8 cellular contexts compared by ENCODE assay signal in the genomic region with DNA sequence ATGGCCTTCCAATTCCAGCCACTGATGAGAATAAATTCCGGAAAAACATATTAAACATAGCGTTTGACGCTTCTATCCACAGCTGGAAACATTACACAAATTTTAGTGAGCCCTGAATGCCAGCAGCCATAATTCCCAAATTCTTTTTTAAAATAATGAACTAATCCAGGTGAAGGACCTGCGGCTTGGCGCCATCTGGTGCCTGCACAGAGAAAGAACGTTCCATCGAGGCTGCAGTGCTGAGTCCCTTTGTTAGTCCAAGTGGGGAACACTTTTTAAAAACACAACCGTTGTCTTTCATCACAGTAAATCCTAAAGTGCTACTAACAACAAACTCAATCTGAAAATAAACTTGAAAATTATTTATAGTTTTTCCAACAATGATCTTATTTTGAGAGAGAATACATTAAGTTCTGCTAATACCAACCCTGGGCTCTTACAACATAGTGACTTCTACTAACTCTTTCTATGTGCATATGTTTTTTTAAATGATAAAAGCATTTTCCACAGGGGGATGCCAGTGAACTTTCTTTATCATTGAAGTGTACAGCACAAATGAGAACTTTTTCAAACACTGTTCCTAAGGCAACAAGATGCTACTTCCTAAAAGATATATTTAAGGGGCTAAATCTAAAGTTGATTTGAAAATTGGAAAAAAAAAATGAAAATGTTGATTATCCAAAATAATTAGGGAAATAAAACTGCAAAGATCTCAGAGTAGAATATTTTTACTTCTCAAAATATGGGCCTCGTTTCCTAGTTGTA.
DNase-seq lines count a peak whose midpoint lies in the region; ATAC-seq lines count a peak whose summit lies in the region.

No MANE protein-coding gene starts in this region.

- CTCF ChIA-PET in activated naive CD4-positive, alpha-beta T cell treated with anti-CD3 and anti-CD28 coated beads, Interleukin-2, amount 10 ng/mL, durations not matched to agents 7 days and 5 days (lab: Charles Lee): interaction anchor here (1.1 to 1.3 kb wide), 3 partner anchors 67 to 659 kb away, joined by 3 read pairs; no protein-coding TSS in a partner anchor

- H3K36me3 ChIP-seq in iPS DF 6.9 (ENCODE audit: control insufficient read depth, insufficient read depth, low read length): no peaks in the 10 kb centered on the region

- WGBS in iPS DF 6.9 (ENCODE audit: insufficient coverage, insufficient read length): no CpG with 5 or more reads among the region's 9 CpGs

- no peak overlapping the region for H3K27ac Mint-ChIP-seq in activated naive CD4-positive, alpha-beta T cell treated with anti-CD3 and anti-CD28 coated beads, Interleukin-2, amount 10 ng/mL, durations not matched to agents 7 days and 5 days

- H3K4me3 ChIP-seq in iPS DF 6.9 (ENCODE audit: low read length): no peak overlapping the region

- peaks cover 42% of the 10 kb centered on the region for H3K27me3 Mint-ChIP-seq in activated naive CD4-positive, alpha-beta T cell treated with anti-CD3 and anti-CD28 coated beads, Interleukin-2, amount 10 ng/mL, durations not matched to agents 7 days and 5 days

- no peaks in the 10 kb centered on the region; the same call in 1 of the 2 replicates for H3K9me3 ChIP-seq in iPS DF 6.9 (ENCODE audit: control insufficient read depth, insufficient read depth, low read length)

- peak; percentile 10 for DNase-seq in activated naive CD4-positive, alpha-beta T cell treated with Interleukin-2 at 50 U/mL for 16 hours
- DNase-seq in activated naive CD4-positive, alpha-beta T cell treated with anti-CD3 and anti-CD28 coated beads, Interleukin-2, amount 50 U/mL, for 16 hours: no peak
- DNase-seq in MV-4-11 (lab: John Stamatoyannopoulos, UW) (peak; percentile 31), iPS DF 6.9 (ENCODE audit: low read depth, low spot score) (peak; percentile 13)
- peak; percentile 51 for DNase-seq in activated naive CD4-positive, alpha-beta T cell treated with anti-CD3 and anti-CD28 coated beads, Interleukin-2, amount 10 ng/mL, durations not matched to agents 7 days and 5 days
- peak; percentile 10 for DNase-seq in stimulated activated CD4-positive, alpha-beta T cell treated with anti-CD3 and anti-CD28 coated beads, Interleukin-4, amount 100 ng/mL, for 24 hours

- H3K36me3 Mint-ChIP-seq in activated naive CD4-positive, alpha-beta T cell treated with anti-CD3 and anti-CD28 coated beads, Interleukin-2, amount 10 ng/mL, durations not matched to agents 7 days and 5 days: no peaks in the 10 kb centered on the region

- H3K9me3 Mint-ChIP-seq in activated naive CD4-positive, alpha-beta T cell treated with anti-CD3 and anti-CD28 coated beads, Interleukin-2, amount 10 ng/mL, durations not matched to agents 7 days and 5 days: no peaks in the 10 kb centered on the region

- no peaks in the 10 kb centered on the region for H3K4me1 Mint-ChIP-seq in activated naive CD4-positive, alpha-beta T cell treated with anti-CD3 and anti-CD28 coated beads, Interleukin-2, amount 10 ng/mL, durations not matched to agents 7 days and 5 days

- no peak overlapping the region for H3K27ac ChIP-seq in iPS DF 6.9 (ENCODE audit: low read length)

- H3K4me1 ChIP-seq in iPS DF 6.9 (ENCODE audit: control insufficient read depth, insufficient read depth, low read length): no peaks in the 10 kb centered on the region

- H3K27me3 ChIP-seq in iPS DF 6.9 (ENCODE audit: control insufficient read depth, insufficient read depth, low read length): no peaks in the 10 kb centered on the region

- no peak overlapping the region for H3K4me3 Mint-ChIP-seq in activated naive CD4-positive, alpha-beta T cell treated with anti-CD3 and anti-CD28 coated beads, Interleukin-2, amount 10 ng/mL, durations not matched to agents 7 days and 5 days

- ATAC-seq in HG03175 (IDR thresholded peaks at IDR 0.05; ENCODE audit: unreplicated experiment): no peak
- no peak for ATAC-seq in GM19467 (IDR thresholded peaks at IDR 0.05; ENCODE audit: unreplicated experiment)
